Comparison of ENCODE assay signal across 24 cellular contexts in the genomic region with DNA sequence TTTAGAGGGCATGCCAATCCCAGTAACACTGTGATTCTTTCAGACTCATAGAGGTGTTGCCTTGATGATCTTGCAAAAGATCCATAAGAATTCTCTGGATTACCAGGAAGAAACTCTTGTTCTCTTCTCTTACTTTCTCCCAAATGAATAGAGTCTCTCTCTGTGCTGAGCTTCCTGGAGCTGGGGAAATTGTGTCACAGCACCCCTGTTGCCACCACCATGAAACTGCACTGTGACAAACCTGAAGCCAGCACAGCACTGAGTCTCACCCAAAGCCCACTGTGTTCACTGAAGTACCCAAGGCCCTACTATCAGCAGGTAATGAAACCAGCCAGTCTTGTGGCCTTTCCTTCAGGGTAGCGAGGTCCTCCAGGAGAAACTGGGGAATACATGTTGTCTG.
"Had no signal": no experiment of that assay in that cellular context is flagged by ENCODE, and none has a peak within 500 bp of the region (broad histone marks: within the 10 kb centered on the region; RNA-seq: fewer than 3 reads in every experiment).

No MANE protein-coding gene starts in this region.

- H3K36me3 Mint-ChIP-seq: immature natural killer cell; natural killer cell treated with Interleukin-12 subunit alpha and Interleukin-12 subunit beta and Interleukin-15 and Interleukin-18, amount 100 ng/mL, for 72 hours; stimulated activated naive B cell treated with anti-CD40 and anti-IgM and Interleukin-4, amounts not matched to agents 10 μg/mL and 1 μg/mL and 100 μg/mL, for 72 hours had no signal

- H3K79me2 ChIP-seq: parathyroid adenoma had no signal

- H3K9me3 Mint-ChIP-seq: dendritic cell treated with granulocyte-macrophage colony-stimulating factor and Interleukin-4, amounts not matched to agents 40 ng/mL and 50 ng/mL, for 4 days; neural crest cell; stimulated activated naive CD8-positive, alpha-beta T cell treated with anti-CD3 and anti-CD28 coated beads, Interleukin-15, Interleukin-2, amounts not matched to agents 100 ng/mL and 50 ng/mL, for 24 hours had no signal

- H3K4me3 Mint-ChIP-seq: dendritic cell treated with granulocyte-macrophage colony-stimulating factor and Interleukin-4, amounts not matched to agents 40 ng/mL and 50 ng/mL, for 4 days; immature natural killer cell; natural killer cell treated with Interleukin-12 subunit alpha and Interleukin-12 subunit beta and Interleukin-15 and Interleukin-18, amount 100 ng/mL, for 72 hours; neural crest cell; stimulated activated naive B cell treated with anti-CD40 and anti-IgM and Interleukin-4, amounts not matched to agents 10 μg/mL and 1 μg/mL and 100 μg/mL, for 72 hours; stimulated activated naive CD8-positive, alpha-beta T cell treated with anti-CD3 and anti-CD28 coated beads, Interleukin-15, Interleukin-2, amounts not matched to agents 100 ng/mL and 50 ng/mL, for 24 hours had no signal

- H3K27ac Mint-ChIP-seq: dendritic cell treated with granulocyte-macrophage colony-stimulating factor and Interleukin-4, amounts not matched to agents 40 ng/mL and 50 ng/mL, for 4 days; immature natural killer cell; natural killer cell treated with Interleukin-12 subunit alpha and Interleukin-12 subunit beta and Interleukin-15 and Interleukin-18, amount 100 ng/mL, for 72 hours; stimulated activated naive B cell treated with anti-CD40 and anti-IgM and Interleukin-4, amounts not matched to agents 10 μg/mL and 1 μg/mL and 100 μg/mL, for 72 hours; stimulated activated naive CD8-positive, alpha-beta T cell treated with anti-CD3 and anti-CD28 coated beads, Interleukin-15, Interleukin-2, amounts not matched to agents 100 ng/mL and 50 ng/mL, for 24 hours had no signal

- H3K9me3 ChIP-seq: esophagus squamous epithelium, heart right ventricle, lower lobe of right lung, prostate gland, right atrium auricular region, sigmoid colon, thoracic aorta, transverse colon, vagina had no signal

- H3K4me3 ChIP-seq: esophagus squamous epithelium, heart right ventricle, lower lobe of right lung, prostate gland, right atrium auricular region, sigmoid colon, thoracic aorta, transverse colon, vagina had no signal

- H3K9ac ChIP-seq: parathyroid adenoma had no signal

- H2AFZ ChIP-seq: parathyroid adenoma had no signal

- H3K4me1 ChIP-seq: esophagus squamous epithelium, heart right ventricle, lower lobe of right lung, parathyroid adenoma, prostate gland, right atrium auricular region, sigmoid colon, transverse colon, vagina had no signal

- DNase-seq: effector CD8-positive, alpha-beta T cell; esophagus squamous epithelium; foreskin melanocyte; glutamatergic neuron; heart right ventricle; hippocampal formation; immature natural killer cell; islet precursor cell; kidney glomerular epithelial cell; left ventricle myocardium superior; lower lobe of right lung; sigmoid colon; stimulated activated CD4-positive, alpha-beta T cell treated with anti-CD3 and anti-CD28 coated beads, Interleukin-2, amount 100 ng/mL, for 48 hours; stimulated activated naive B cell treated with anti-CD40 and anti-IgM and Interleukin-4, amounts not matched to agents 10 μg/mL and 1 μg/mL and 100 μg/mL, for 72 hours; transverse colon had no signal

- H3K4me1 Mint-ChIP-seq: immature natural killer cell; neural crest cell; stimulated activated naive B cell treated with anti-CD40 and anti-IgM and Interleukin-4, amounts not matched to agents 10 μg/mL and 1 μg/mL and 100 μg/mL, for 72 hours had no signal

- H3K27ac ChIP-seq: esophagus squamous epithelium, heart right ventricle, lower lobe of right lung, parathyroid adenoma, prostate gland, right atrium auricular region, sigmoid colon, thoracic aorta, transverse colon, vagina had no signal

- H3K27me3 ChIP-seq: esophagus squamous epithelium, heart right ventricle, right atrium auricular region, sigmoid colon, transverse colon, vagina had no signal

- H3K27me3 Mint-ChIP-seq: dendritic cell treated with granulocyte-macrophage colony-stimulating factor and Interleukin-4, amounts not matched to agents 40 ng/mL and 50 ng/mL, for 4 days; stimulated activated naive B cell treated with anti-CD40 and anti-IgM and Interleukin-4, amounts not matched to agents 10 μg/mL and 1 μg/mL and 100 μg/mL, for 72 hours; stimulated activated naive CD8-positive, alpha-beta T cell treated with anti-CD3 and anti-CD28 coated beads, Interleukin-15, Interleukin-2, amounts not matched to agents 100 ng/mL and 50 ng/mL, for 24 hours had no signal

- H3K36me3 ChIP-seq: esophagus squamous epithelium, heart right ventricle, lower lobe of right lung, prostate gland, right atrium auricular region, sigmoid colon, thoracic aorta, transverse colon, vagina had no signal

- ATAC-seq: heart right ventricle; left ventricle myocardium superior; lower lobe of right lung; natural killer cell treated with Interleukin-12 subunit alpha and Interleukin-12 subunit beta and Interleukin-15 and Interleukin-18, amount 100 ng/mL, for 72 hours had no signal
